ENCODE assay signal across 2 cellular contexts in the genomic region with DNA sequence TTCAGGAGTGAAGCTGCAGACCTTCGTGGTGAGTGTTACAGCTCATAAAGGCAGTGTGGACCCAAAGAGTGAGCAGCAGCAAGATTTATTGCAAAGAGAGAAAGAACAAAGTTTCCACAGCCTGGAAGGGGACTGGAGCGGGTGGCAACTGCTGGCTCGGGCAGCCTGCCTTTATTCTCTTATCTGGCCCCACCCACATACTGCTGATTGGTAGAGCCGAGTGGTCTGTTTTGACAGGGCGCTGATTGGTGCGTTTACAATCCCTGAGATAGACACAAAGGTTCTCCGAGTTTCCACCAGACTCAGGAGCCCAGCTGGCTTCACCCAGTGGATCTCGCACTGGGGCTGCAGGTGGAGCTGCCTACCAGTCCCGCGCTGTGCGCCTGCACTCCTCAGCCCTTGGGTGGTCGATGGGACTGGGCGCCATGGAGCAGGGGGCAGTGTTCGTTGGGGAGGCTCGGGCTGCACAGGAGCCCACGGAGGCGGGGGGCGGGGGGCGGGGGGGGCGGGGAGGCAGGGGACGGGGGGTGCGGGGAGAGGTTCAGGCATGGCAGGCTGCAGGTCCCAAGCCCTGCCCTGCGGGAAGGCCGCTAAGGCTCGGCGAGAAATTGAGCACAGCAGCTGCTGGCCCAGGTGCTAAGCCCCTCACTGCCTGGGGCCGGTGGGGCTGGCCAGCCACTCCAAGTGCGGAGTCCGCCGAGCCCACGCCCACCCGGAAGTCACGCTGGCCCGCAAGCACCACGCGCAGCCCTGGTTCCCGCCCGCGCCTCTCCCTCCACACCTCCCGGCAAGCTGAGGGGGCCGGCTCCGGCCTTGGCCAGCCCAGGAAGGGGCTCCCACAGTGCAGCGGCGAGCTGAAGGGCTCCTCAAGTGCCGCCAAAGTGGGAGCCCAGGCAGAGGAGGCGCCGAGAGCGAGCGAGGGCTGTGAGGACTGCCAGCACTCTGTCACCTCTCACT.
TF ChIP-seq lines count a peak whose summit lies in the region.

No MANE protein-coding gene starts in this region.

TF ChIP-seq in K562, 482 proteins besides CTCF, POLR2A, EP300 and RAD21:
- TF ChIP-seq NFYB (IDR thresholded peaks at IDR 0.05; ENCODE audit: extremely low read depth, insufficient read length) (peak; percentile 80), E2F6 (IDR thresholded peaks at IDR 0.05; ENCODE audit: borderline replicate concordance in 1 of 2, extremely low read depth in 1 of 2, insufficient read depth in 1 of 2, insufficient read length in 1 of 2, low read depth in 1 of 2, low read length in 1 of 2, poor library complexity in 1 of 2, severe bottlenecking in 1 of 2) (peak in 1 of 2 experiments; percentile 28), RBFOX2 (IDR thresholded peaks at IDR 0.05; ENCODE audit: low read depth, low read length) (0 out of 2 replicates have a peak, but pooled peaks have one; percentile 24), SREBF1 (IDR thresholded peaks at IDR 0.05; ENCODE audit: borderline replicate concordance, low read depth, low read length) (peak; percentile 87; the same call in 1 of the 2 replicates), PKNOX1 (IDR thresholded peaks at IDR 0.05) (0 out of 2 replicates have a peak, but pooled peaks have one; percentile 6)

TF ChIP-seq in HepG2, 621 proteins besides CTCF, POLR2A, EP300 and RAD21:
- TF ChIP-seq NFYB (CRISPR knock-in tag; IDR thresholded peaks at IDR 0.05): peak; percentile 45
